In the genomic region with DNA sequence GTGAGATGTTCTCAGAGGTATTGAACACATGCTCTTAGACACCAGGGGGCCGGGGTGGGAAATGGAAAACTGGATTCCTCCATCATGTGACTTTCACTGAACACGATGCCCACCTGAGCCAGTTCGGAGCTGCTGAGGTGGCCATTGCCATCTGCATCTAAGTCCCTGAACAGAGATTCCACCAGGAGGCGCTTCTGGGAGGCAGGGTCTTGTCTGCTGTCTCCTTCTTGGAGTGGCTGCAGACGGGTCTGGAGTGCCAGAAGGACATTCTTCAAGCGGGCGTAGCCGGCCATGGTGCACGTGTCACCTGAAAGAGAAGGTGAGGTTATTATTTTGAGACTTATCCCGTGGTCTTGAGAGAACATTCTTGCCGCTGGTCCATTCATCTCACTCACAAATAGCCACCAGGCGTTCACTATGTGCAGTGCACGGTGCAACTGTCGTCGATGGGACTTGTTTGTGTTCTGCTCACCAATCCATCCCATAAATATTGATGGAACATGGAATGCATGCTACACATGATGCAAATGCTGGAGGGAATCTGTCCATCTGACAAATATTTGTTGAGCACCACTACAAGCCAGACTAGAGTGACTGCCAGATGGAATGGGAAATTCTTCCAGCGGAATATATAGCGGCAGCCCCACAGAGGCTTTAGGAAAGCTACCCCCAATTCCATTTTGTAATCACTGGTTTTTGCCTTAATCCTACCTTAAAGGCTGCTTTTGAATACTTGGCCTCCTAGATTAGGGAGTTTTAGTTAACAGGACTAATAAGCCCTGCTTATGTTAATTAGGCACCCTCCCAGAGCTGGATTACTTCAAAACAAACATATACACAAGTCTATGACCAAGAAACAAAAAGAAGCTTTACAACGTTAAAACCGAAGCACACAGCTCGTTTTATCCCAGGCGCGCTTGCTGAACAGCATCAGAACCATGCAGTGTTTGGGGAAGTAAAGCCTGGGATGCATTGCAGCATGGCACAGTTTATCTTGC, we compare ENCODE assay signal across 10 cellular contexts.
DNase-seq lines count a peak whose midpoint lies in the region; ATAC-seq, FAIRE-seq and TF ChIP-seq lines count a peak whose summit lies in the region.
"Had no signal": no experiment of that assay in that cellular context is flagged by ENCODE, and none has a peak within 500 bp of the region (broad histone marks: within the 10 kb centered on the region; RNA-seq: fewer than 3 reads in every experiment).

No MANE protein-coding gene starts in this region.

- H3K36me3 ChIP-seq in HepG2 (replicated peaks in 1 of 2; ENCODE audit: control insufficient read depth in 1 of 2, insufficient read depth in 2 of 2, low read length in 2 of 2), result no peaks in the 10 kb centered on the region
- no peaks in the 10 kb centered on the region for H3K36me3 ChIP-seq in right lobe of liver
- no peaks in the 10 kb centered on the region for H3K36me3 ChIP-seq in pancreas

- TF ChIP-seq EP300 in HepG2 (IDR thresholded peaks at IDR 0.05; ENCODE audit: low read depth in 2 of 2, low read length in 2 of 2) (no peak), HepG2 (CRISPR knock-in tag; IDR thresholded peaks at IDR 0.05; ENCODE audit: borderline replicate concordance) (no peak)

- no peak overlapping the region for H3K9ac ChIP-seq in HepG2 (ENCODE audit: insufficient read depth, low read depth, low read length)

- peak; percentile 27 for DNase-seq in HepG2 (ENCODE audit: low spot score)
- DNase-seq in right lobe of liver, result no peak
- DNase-seq in NCI-H69 (lab: John Stamatoyannopoulos, UW), result peak; percentile 39
- DNase-seq in erythroblast (lab: John Stamatoyannopoulos, UW), result peak; percentile 14 to 27
- DNase-seq in urothelium cell line (ENCODE audit: low spot score), result peak; percentile 35
- DNase-seq in NK-92 (lab: John Stamatoyannopoulos, UW; ENCODE audit: unreplicated experiment), result no peak
- DNase-seq in activated CD4-positive, alpha-beta T cell treated with anti-CD3 and anti-CD28 coated beads for 4 hours, result no peak
- no peak for DNase-seq in pancreas
- DNase-seq: HCEC 1CT, naive B cell had no signal

- WGBS in HepG2 (ENCODE audit: low lambda C conversion rate), result 38% methylated on average over 19 of the region's 22 CpGs
- 78% methylated on average over 12 of the region's 22 CpGs for WGBS in right lobe of liver (ENCODE audit: insufficient coverage, low coverage, low lambda C conversion rate, missing lambda C conversion rate)
- WGBS in pancreas, 2 donors, result 89 to 91% methylated on average over 22 of the region's 22 CpGs

- no TSS peak for BruUV-seq in HepG2 (replicated peaks; lab: Mats Ljungman, UMichigan)

- TF ChIP-seq RAD21 in HepG2 (CRISPR knock-in tag; IDR thresholded peaks at IDR 0.05), result no peak

- POLR2A ChIA-PET in HepG2 (lab: Yijun Ruan, JAX), result no interaction called here

- intact Hi-C loops in HepG2 (cut with micrococcal nuclease; ENCODE audit: unreplicated experiment), result no loop called here
- intact Hi-C loops in right lobe of liver (cut with DNase I), result no loop called here
- intact Hi-C loops in pancreas (cut with DNase I), result no loop called here

- H2AFZ ChIP-seq in HepG2 (ENCODE audit: low read length), result no peak overlapping the region

- peak; percentile 76 for ATAC-seq in HepG2
- no peak for ATAC-seq in right lobe of liver
- no peak for ATAC-seq in pancreas

- H3K4me3 ChIP-seq in HepG2 (replicated peaks in 1 of 3; ENCODE audit: insufficient read depth in 1 of 3, low read depth in 2 of 3, low read length in 3 of 3) (no peak overlapping the region), right lobe of liver (no peak overlapping the region), pancreas (no peak overlapping the region)

- CTCF ChIA-PET in HepG2 (lab: Yijun Ruan, JAX; ENCODE audit: low intra/inter-chr PET ratio, low total read pairs), result no interaction called here

- H3K9me3 ChIP-seq in HepG2 (ENCODE audit: low read length) (no peaks in the 10 kb centered on the region), right lobe of liver (no peaks in the 10 kb centered on the region), pancreas (no peaks in the 10 kb centered on the region)

- H3K79me2 ChIP-seq in HepG2 (ENCODE audit: insufficient read depth, low read length), result no peaks in the 10 kb centered on the region

- in situ Hi-C loops in HepG2 (cut with HindIII; ENCODE audit: extremely low pct_ligation_motif_present, low pct_unique_long_range_greater_than_20kb), result no loop called here

- FAIRE-seq in HepG2 (lab: Jason Lieb, UNC) (no peak), urothelium cell line (lab: Jason Lieb, UNC) (no peak), pancreas (lab: Jason Lieb, UNC) (no peak)

- no peak overlapping the region for H3K27ac ChIP-seq in HepG2 (ENCODE audit: extremely low read length, insufficient read depth, low read length)
- H3K27ac ChIP-seq in right lobe of liver, result no peak overlapping the region
- no peak overlapping the region for H3K27ac ChIP-seq in pancreas

- H3K4me2 ChIP-seq in HepG2 (ENCODE audit: low read depth, low read length), result no peak overlapping the region

- H3K4me1 ChIP-seq in HepG2 (ENCODE audit: insufficient read depth, low read length) (peaks cover under 1% of the 10 kb centered on the region; the same call in 1 of the 2 replicates), right lobe of liver (no peaks in the 10 kb centered on the region), pancreas (peaks cover 0 to 3% (median 0%) of the 10 kb centered on the region in 3 donors)

- no peaks in the 10 kb centered on the region for H4K20me1 ChIP-seq in HepG2 (ENCODE audit: insufficient read depth, low read length)

- peak; percentile 46 for TF ChIP-seq CTCF in HepG2 (CRISPR knock-in tag; IDR thresholded peaks at IDR 0.05)
- TF ChIP-seq CTCF in right lobe of liver (IDR thresholded peaks at IDR 0.05), result no peak
- no peak for TF ChIP-seq CTCF in pancreas (IDR thresholded peaks at IDR 0.05)

- H3K27me3 ChIP-seq in HepG2 (ENCODE audit: control insufficient read depth in 1 of 2, insufficient read depth in 2 of 2, low read length in 2 of 2) (peaks cover 0 to 2% of the 10 kb centered on the region in 2 experiments; a peak in 1 of 5 replicates), right lobe of liver (no peaks in the 10 kb centered on the region), pancreas (no peaks in the 10 kb centered on the region)

- TF ChIP-seq POLR2A in HepG2 (IDR thresholded peaks at IDR 0.05; ENCODE audit: insufficient read depth in 1 of 2, low read depth in 2 of 2, low read length in 2 of 2), result no peak
- no peak for TF ChIP-seq POLR2A in right lobe of liver (IDR thresholded peaks at IDR 0.05)
- no peak for TF ChIP-seq POLR2A in erythroblast (IDR thresholded peaks at IDR 0.05; ENCODE audit: low read length)

TF ChIP-seq in HepG2, 621 proteins besides CTCF, POLR2A, EP300 and RAD21:
- TF ChIP-seq ZNF501 (CRISPR knock-in tag; IDR thresholded peaks at IDR 0.05) (0 out of 2 replicates have a peak, but pooled peaks have one; percentile 16), STAG1 (CRISPR knock-in tag; IDR thresholded peaks at IDR 0.05) (peak; percentile 35; the same call in 1 of the 2 replicates), ZNF766 (CRISPR knock-in tag; IDR thresholded peaks at IDR 0.05; ENCODE audit: borderline replicate concordance) (no peak)

Comparison
In these comparisons a context has a peak if more than half of its experiments do, and no peak if none do; other contexts are left out.
1. DNase-seq: peak in HepG2 (single experiment), NCI-H69 (single experiment), erythroblast (2 of 2) and urothelium cell line (single experiment); none in right lobe of liver (0 of 3), NK-92 (single experiment), activated CD4-positive, alpha-beta T cell treated with anti-CD3 and anti-CD28 coated beads for 4 hours (0 of 2) and pancreas (0 of 6).